In the genomic region with DNA sequence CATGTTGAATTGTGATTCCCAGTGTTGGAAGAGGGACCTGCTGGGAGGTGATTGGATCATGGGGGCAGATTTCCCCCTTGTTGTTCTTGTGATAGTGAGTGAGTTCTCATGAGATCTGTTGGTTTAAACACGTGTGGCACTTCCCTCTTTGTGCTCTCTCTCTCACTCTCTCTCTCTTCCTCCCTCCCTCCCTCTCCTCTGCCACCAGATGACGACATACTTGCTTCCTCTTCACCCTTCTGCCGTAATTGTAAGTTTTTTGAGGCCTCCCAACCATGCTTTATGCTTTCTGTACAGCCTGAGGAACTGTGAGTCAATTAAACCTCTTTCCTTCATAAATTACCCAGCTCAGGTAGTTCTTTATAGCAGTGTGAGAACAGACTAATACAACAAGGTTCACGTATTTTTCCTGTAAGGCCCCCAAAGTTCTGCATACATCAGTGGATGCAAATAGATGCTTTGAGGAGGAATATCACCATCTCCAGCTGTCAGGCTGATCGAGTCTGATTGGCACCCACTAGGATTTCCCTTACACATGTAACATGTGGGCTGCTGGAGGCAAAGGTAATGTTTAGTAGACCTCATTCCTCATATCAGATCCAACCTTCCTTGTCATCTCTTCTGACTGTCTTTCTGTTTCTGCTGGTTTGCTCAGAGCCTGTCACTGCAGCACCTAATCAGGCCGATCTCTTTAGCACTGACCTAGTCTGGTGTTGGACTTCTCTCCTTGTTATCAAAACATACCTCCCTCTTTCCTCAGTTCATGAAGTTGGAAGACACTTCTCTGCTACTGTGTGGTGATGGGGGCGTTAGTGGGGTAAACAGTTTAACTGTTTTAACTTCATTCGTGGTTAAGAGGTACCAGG, we compare ENCODE assay signal across 10 cellular contexts. TPM values are rescaled to one million over a fixed set of nuclear protein-coding genes. Genes with fewer than 3 reads are reported as not detected.
DNase-seq lines count a peak whose midpoint lies in the region; ATAC-seq and TF ChIP-seq lines count a peak whose summit lies in the region.
"Had no signal": no experiment of that assay in that cellular context is flagged by ENCODE, and none has a peak within 500 bp of the region (broad histone marks: within the 10 kb centered on the region; RNA-seq: fewer than 3 reads in every experiment).

No MANE protein-coding gene starts in this region.

- H3K9me3 ChIP-seq in BLaER1 treated with 17β-estradiol and CSF1 and Interleukin-3, amounts not matched to agents 10 nM and 100 nM (replicated peaks in 1 of 11): peaks cover 0 to 4% (median 0%) of the 10 kb centered on the region in 11 experiments; a peak in 3 of 22 replicates
- H3K9me3 ChIP-seq in right lobe of liver (no peaks in the 10 kb centered on the region), HAP-1 (no peaks in the 10 kb centered on the region), colonic mucosa (no peaks in the 10 kb centered on the region)
- H3K9me3 ChIP-seq: uterus had no signal

- H3K4me1 Mint-ChIP-seq in activated CD8-positive, alpha-beta T cell treated with anti-CD3 and anti-CD28 coated beads, Interleukin-2, amount 10 ng/mL, durations not matched to agents 7 days and 5 days (ENCODE audit: low read depth): peaks cover 25% of the 10 kb centered on the region

- intact Hi-C loops in right lobe of liver (cut with DNase I): no loop called here
- intact Hi-C loops in colonic mucosa (cut with DNase I): no loop called here

- H3K4me3 Mint-ChIP-seq in activated CD8-positive, alpha-beta T cell treated with anti-CD3 and anti-CD28 coated beads, Interleukin-2, amount 10 ng/mL, durations not matched to agents 7 days and 5 days: peak overlapping the region; percentile 27

- TF ChIP-seq POLR2A in NB4 (IDR thresholded peaks at IDR 0.05; ENCODE audit: extremely low read depth, insufficient read length) (no peak), right lobe of liver (IDR thresholded peaks at IDR 0.05) (no peak)

- H3K4me3 ChIP-seq in BLaER1 treated with 17β-estradiol and CSF1 and Interleukin-3, amounts not matched to agents 10 nM and 100 nM: no peak overlapping the region
- H3K4me3 ChIP-seq in NB4 (ENCODE audit: low read depth, low read length): no peak overlapping the region
- no peak overlapping the region for H3K4me3 ChIP-seq in right lobe of liver
- no peak overlapping the region for H3K4me3 ChIP-seq in HAP-1
- H3K4me3 ChIP-seq in colonic mucosa: no peak overlapping the region
- H3K4me3 ChIP-seq: hepatocyte, uterus had no signal

- H3K4me2 ChIP-seq in BLaER1 treated with 17β-estradiol and CSF1 and Interleukin-3, amounts not matched to agents 10 nM and 100 nM: peak overlapping the region; percentile 28 to 55 (median 42); a peak in 20 of 22 replicates
- H3K4me2 ChIP-seq: hepatocyte had no signal

- peak overlapping the region; percentile 73 for H3K27ac Mint-ChIP-seq in activated CD8-positive, alpha-beta T cell treated with anti-CD3 and anti-CD28 coated beads, Interleukin-2, amount 10 ng/mL, durations not matched to agents 7 days and 5 days

- POLR2A ChIA-PET in activated CD8-positive, alpha-beta T cell treated with anti-CD3 and anti-CD28 coated beads, Interleukin-2, amount 10 ng/mL, durations not matched to agents 7 days and 5 days (lab: Charles Lee): interaction anchor here (0.6 kb wide), 1 partner anchor 32 kb away, joined by 3 read pairs; no protein-coding TSS in a partner anchor

- H3K9me3 Mint-ChIP-seq in activated CD8-positive, alpha-beta T cell treated with anti-CD3 and anti-CD28 coated beads, Interleukin-2, amount 10 ng/mL, durations not matched to agents 7 days and 5 days (ENCODE audit: insufficient read depth): no peaks in the 10 kb centered on the region

- 43% methylated on average over 7 of the region's 8 CpGs for WGBS in right lobe of liver (ENCODE audit: insufficient coverage, low coverage, low lambda C conversion rate, missing lambda C conversion rate)

- H3K36me3 ChIP-seq in BLaER1 treated with 17β-estradiol and CSF1 and Interleukin-3, amounts not matched to agents 10 nM and 100 nM: no peaks in the 10 kb centered on the region
- no peaks in the 10 kb centered on the region for H3K36me3 ChIP-seq in right lobe of liver
- no peaks in the 10 kb centered on the region for H3K36me3 ChIP-seq in HAP-1 (replicated peaks)
- no peaks in the 10 kb centered on the region for H3K36me3 ChIP-seq in colonic mucosa
- H3K36me3 ChIP-seq: uterus had no signal

- H4K20me1 ChIP-seq in BLaER1 treated with 17β-estradiol and CSF1 and Interleukin-3, amounts not matched to agents 10 nM and 100 nM: no peaks in the 10 kb centered on the region

- no peaks in the 10 kb centered on the region for H3K27me3 Mint-ChIP-seq in activated CD8-positive, alpha-beta T cell treated with anti-CD3 and anti-CD28 coated beads, Interleukin-2, amount 10 ng/mL, durations not matched to agents 7 days and 5 days (ENCODE audit: low read depth)

- H3K9ac ChIP-seq in BLaER1 treated with 17β-estradiol and CSF1 and Interleukin-3, amounts not matched to agents 10 nM and 100 nM: peak overlapping the region in 3 of 11 experiments; percentile 15 to 41 (median 41); a peak in 2 of 22 replicates
- no peak overlapping the region for H3K9ac ChIP-seq in colonic mucosa (ENCODE audit: low read depth in 2 of 2, low read length in 2 of 2)

- no peaks in the 10 kb centered on the region for H3K27me3 ChIP-seq in BLaER1 treated with 17β-estradiol and CSF1 and Interleukin-3, amounts not matched to agents 10 nM and 100 nM
- H3K27me3 ChIP-seq in right lobe of liver: no peaks in the 10 kb centered on the region
- H3K27me3 ChIP-seq in HAP-1 (ENCODE audit: low read depth): peaks cover 4% of the 10 kb centered on the region
- no peaks in the 10 kb centered on the region for H3K27me3 ChIP-seq in colonic mucosa
- H3K27me3 ChIP-seq: uterus had no signal

- DNase-seq in NB4 (ENCODE audit: low read depth): peak; percentile 89
- peak; percentile 69 for DNase-seq in activated CD8-positive, alpha-beta T cell treated with anti-CD3 and anti-CD28 coated beads, Interleukin-2, amount 10 ng/mL, durations not matched to agents 7 days and 5 days
- DNase-seq in right lobe of liver: no peak
- DNase-seq in HAP-1 (ENCODE audit: low spot score in 2 of 2): no peak
- no peak for DNase-seq in colonic mucosa
- DNase-seq: uterus had no signal

- peaks cover 6 to 17% (median 13%) of the 10 kb centered on the region in 10 experiments for H3K4me1 ChIP-seq in BLaER1 treated with 17β-estradiol and CSF1 and Interleukin-3, amounts not matched to agents 10 nM and 100 nM
- peaks cover 0 to 25% (median 2%) of the 10 kb centered on the region in 4 donors for H3K4me1 ChIP-seq in right lobe of liver
- no peaks in the 10 kb centered on the region for H3K4me1 ChIP-seq in HAP-1
- H3K4me1 ChIP-seq in colonic mucosa: no peaks in the 10 kb centered on the region
- H3K4me1 ChIP-seq: uterus had no signal

- TF ChIP-seq CTCF in NB4 (IDR thresholded peaks at IDR 0.05; ENCODE audit: low read depth, low read length): no peak
- TF ChIP-seq CTCF in right lobe of liver (IDR thresholded peaks at IDR 0.05): no peak
- no peak for TF ChIP-seq CTCF in colonic mucosa (IDR thresholded peaks at IDR 0.05)

- CTCF ChIA-PET in activated CD8-positive, alpha-beta T cell treated with anti-CD3 and anti-CD28 coated beads, Interleukin-2, amount 10 ng/mL, durations not matched to agents 7 days and 5 days (lab: Charles Lee): interaction anchor here (0.9 to 2.8 kb wide), 3 partner anchors 15 to 410 kb away, joined by 3 to 13 read pairs (median 3); no protein-coding TSS in a partner anchor

- in situ Hi-C loops in HAP-1 (cut with MboI; ENCODE audit: low sequenced_read_pairs): no loop called here

- peaks cover 8% of the 10 kb centered on the region for H3K36me3 Mint-ChIP-seq in activated CD8-positive, alpha-beta T cell treated with anti-CD3 and anti-CD28 coated beads, Interleukin-2, amount 10 ng/mL, durations not matched to agents 7 days and 5 days (ENCODE audit: low read depth)

- ATAC-seq in activated CD8-positive, alpha-beta T cell treated with anti-CD3 and anti-CD28 coated beads, Interleukin-2, amount 10 ng/mL, durations not matched to agents 7 days and 5 days: peak; percentile 83
- ATAC-seq in right lobe of liver: peak; percentile 16 to 57 (median 46)
- ATAC-seq in HG02588 (IDR thresholded peaks at IDR 0.05; ENCODE audit: unreplicated experiment): no peak
- no peak for ATAC-seq in GM21786 (IDR thresholded peaks at IDR 0.05; ENCODE audit: unreplicated experiment)

- H3K27ac ChIP-seq in BLaER1 treated with 17β-estradiol and CSF1 and Interleukin-3, amounts not matched to agents 10 nM and 100 nM: peak overlapping the region in 10 of 11 experiments; percentile 33 to 61 (median 56); a peak in 18 of 22 replicates
- peak overlapping the region in 1 of 3 donors; percentile 69 for H3K27ac ChIP-seq in right lobe of liver
- H3K27ac ChIP-seq in colonic mucosa: no peak overlapping the region
- H3K27ac ChIP-seq: hepatocyte, uterus had no signal

RNA-seq across cellular contexts. Expression of a gene that starts 54.3 kb away (rescaled TPM):
- total RNA-seq in activated CD8-positive, alpha-beta T cell treated with anti-CD3 and anti-CD28 coated beads, Interleukin-2, amount 10 ng/mL, durations not matched to agents 7 days and 5 days: 10 to 100 TPM; 61.3 to 70.9 TPM
- total RNA-seq in right lobe of liver (10 to 100 TPM in 1 of 6 experiments, 1 to 10 TPM in 5; 2.6 to 12.6 (median 3.1) TPM), colonic mucosa (1 to 10 TPM in 1 of 2 donors, under 1 TPM in 1; 0.52 to 1.2 TPM)

Comparison
In these comparisons a context has a peak if more than half of its experiments do, and no peak if none do; other contexts are left out.
1. DNase-seq: peak in NB4 (single experiment) and activated CD8-positive, alpha-beta T cell treated with anti-CD3 and anti-CD28 coated beads, Interleukin-2, amount 10 ng/mL, durations not matched to agents 7 days and 5 days (single experiment); none in right lobe of liver (0 of 3), HAP-1 (0 of 2) and colonic mucosa (single experiment).
2. ATAC-seq: peak in activated CD8-positive, alpha-beta T cell treated with anti-CD3 and anti-CD28 coated beads, Interleukin-2, amount 10 ng/mL, durations not matched to agents 7 days and 5 days (single experiment) and right lobe of liver (4 of 4); none in HG02588 (single experiment) and GM21786 (single experiment).
3. RNA of a gene that starts 54.3 kb away (total RNA-seq): 61.3 to 70.9 TPM in activated CD8-positive, alpha-beta T cell treated with anti-CD3 and anti-CD28 coated beads, Interleukin-2, amount 10 ng/mL, durations not matched to agents 7 days and 5 days; 2.6 to 12.6 TPM in right lobe of liver and 0.52 to 1.2 TPM in colonic mucosa; every median in the first group is over 4 times any median in the second.